Comparison of ENCODE assay signal across 10 cellular contexts in the genomic region with DNA sequence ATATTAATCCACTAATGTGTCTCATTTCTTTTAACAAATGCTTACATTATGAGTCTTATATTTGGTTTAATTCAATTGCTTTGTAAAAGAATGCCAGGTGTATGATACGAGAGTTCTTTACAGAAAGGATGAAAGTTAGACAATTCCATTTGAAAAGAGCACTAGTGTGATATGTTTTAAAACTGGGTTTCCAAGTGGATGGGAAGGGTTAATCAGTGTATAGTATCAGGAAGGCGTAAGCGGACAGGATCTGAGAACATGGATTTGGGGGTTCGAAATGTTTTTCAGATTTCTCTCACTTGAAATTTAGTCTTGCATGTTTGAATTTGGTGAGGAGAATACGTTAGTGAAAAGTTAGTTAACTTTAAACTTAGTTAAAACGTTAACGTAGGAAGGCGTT. TPM values are rescaled to one million over a fixed set of nuclear protein-coding genes. Genes with fewer than 3 reads are reported as not detected.
DNase-seq lines count a peak whose midpoint lies in the region; ATAC-seq and TF ChIP-seq lines count a peak whose summit lies in the region.
"Had no signal": no experiment of that assay in that cellular context is flagged by ENCODE, and none has a peak within 500 bp of the region (broad histone marks: within the 10 kb centered on the region; RNA-seq: fewer than 3 reads in every experiment).

No MANE protein-coding gene starts in this region.

- in situ Hi-C loops in brain microvascular endothelial cell (cut with HindIII; ENCODE audit: low pct_ligation_motif_present, low sequenced_read_pairs): no loop called here

- H3K4me3 Mint-ChIP-seq in HFFc6: peak overlapping the region; percentile 97
- H3K4me3 Mint-ChIP-seq in activated CD4-positive, alpha-beta T cell treated with anti-CD3 and anti-CD28 coated beads, Interleukin-2, amount 10 ng/mL, durations not matched to agents 7 days and 5 days: no peak overlapping the region

- H3K27ac ChIP-seq in brain microvascular endothelial cell: no peak overlapping the region
- peak overlapping the region in 2 of 3 donors; percentile 87 to 99 for H3K27ac ChIP-seq in right lobe of liver
- peak overlapping the region; percentile 99 for H3K27ac ChIP-seq in suprapubic skin

- H3K4me3 ChIP-seq in brain microvascular endothelial cell (ENCODE audit: low read depth, low read length) (peak overlapping the region; percentile 85), right lobe of liver (peak overlapping the region; percentile 90 to 93 (median 92)), suprapubic skin (peak overlapping the region; percentile 89)

- no peak for TF ChIP-seq CTCF in HFFc6 (IDR thresholded peaks at IDR 0.05)
- no peak for TF ChIP-seq CTCF in brain microvascular endothelial cell (IDR thresholded peaks at IDR 0.05; ENCODE audit: low read depth, low read length, missing control alignments)
- TF ChIP-seq CTCF in right lobe of liver (IDR thresholded peaks at IDR 0.05): no peak
- no peak for TF ChIP-seq CTCF in suprapubic skin (IDR thresholded peaks at IDR 0.05)

- peaks cover 58% of the 10 kb centered on the region for H3K4me1 Mint-ChIP-seq in HFFc6 (ENCODE audit: low read depth)
- H3K4me1 Mint-ChIP-seq in activated CD4-positive, alpha-beta T cell treated with anti-CD3 and anti-CD28 coated beads, Interleukin-2, amount 10 ng/mL, durations not matched to agents 7 days and 5 days: peaks cover 48% of the 10 kb centered on the region

- H3K9me3 ChIP-seq in right lobe of liver (no peaks in the 10 kb centered on the region), suprapubic skin (no peaks in the 10 kb centered on the region)

- H3K27me3 ChIP-seq in brain microvascular endothelial cell (replicated peaks) (no peaks in the 10 kb centered on the region), right lobe of liver (no peaks in the 10 kb centered on the region), suprapubic skin (no peaks in the 10 kb centered on the region)

- 47% methylated on average over 8 of the region's 8 CpGs for WGBS in right lobe of liver (ENCODE audit: insufficient coverage, low coverage, low lambda C conversion rate, missing lambda C conversion rate)
- 90% methylated on average over 8 of the region's 8 CpGs for WGBS in suprapubic skin

- no peaks in the 10 kb centered on the region for H3K9me3 Mint-ChIP-seq in HFFc6
- no peaks in the 10 kb centered on the region for H3K9me3 Mint-ChIP-seq in activated CD4-positive, alpha-beta T cell treated with anti-CD3 and anti-CD28 coated beads, Interleukin-2, amount 10 ng/mL, durations not matched to agents 7 days and 5 days
- H3K9me3 Mint-ChIP-seq: naive B cell; T-helper 1 cell treated with Interleukin-12 subunit alpha and Interleukin-12 subunit beta and Interleukin-4 antibody, amounts not matched to agents 30 μg/mL and 1 μg/mL, for 36 hours had no signal

- peaks cover 27% of the 10 kb centered on the region for H3K36me3 Mint-ChIP-seq in HFFc6 (ENCODE audit: low read depth)
- peaks cover 35% of the 10 kb centered on the region for H3K36me3 Mint-ChIP-seq in activated CD4-positive, alpha-beta T cell treated with anti-CD3 and anti-CD28 coated beads, Interleukin-2, amount 10 ng/mL, durations not matched to agents 7 days and 5 days (ENCODE audit: low read depth)

- ATAC-seq in right lobe of liver (no peak), HG02981 (IDR thresholded peaks at IDR 0.05; ENCODE audit: unreplicated experiment) (no peak)

- POLR2A ChIA-PET in activated CD4-positive, alpha-beta T cell treated with anti-CD3 and anti-CD28 coated beads, Interleukin-2, amount 10 ng/mL, durations not matched to agents 7 days and 5 days (lab: Charles Lee): no interaction called here

- no peak for TF ChIP-seq EP300 in suprapubic skin (IDR thresholded peaks at IDR 0.05)

- H3K4me1 ChIP-seq in right lobe of liver (peaks cover 0 to 49% (median 18%) of the 10 kb centered on the region in 4 donors), suprapubic skin (peaks cover 56% of the 10 kb centered on the region)

- CTCF ChIA-PET in activated CD4-positive, alpha-beta T cell treated with anti-CD3 and anti-CD28 coated beads, Interleukin-2, amount 10 ng/mL, durations not matched to agents 7 days and 5 days (lab: Charles Lee): no interaction called here

- H3K36me3 ChIP-seq in brain microvascular endothelial cell (replicated peaks) (no peaks in the 10 kb centered on the region), right lobe of liver (peaks cover 0 to 16% (median 6%) of the 10 kb centered on the region in 4 donors), suprapubic skin (peaks cover 18% of the 10 kb centered on the region)

- no peak for DNase-seq in HFFc6
- no peak for DNase-seq in brain microvascular endothelial cell
- no peak for DNase-seq in right lobe of liver
- no peak for DNase-seq in suprapubic skin (ENCODE audit: low spot score in 2 of 2)
- DNase-seq in T-helper 1 cell: no peak
- DNase-seq in activated CD4-positive, alpha-beta T cell treated with anti-CD3 and anti-CD28 coated beads, Interleukin-2, amount 10 ng/mL, durations not matched to agents 7 days and 5 days: no peak
- DNase-seq in occipital lobe (lab: John Stamatoyannopoulos, UW): no peak
- DNase-seq: naive B cell had no signal

- peaks cover 2% of the 10 kb centered on the region; the same call in 1 of the 2 replicates for H3K27me3 Mint-ChIP-seq in HFFc6 (ENCODE audit: insufficient read depth)
- peaks cover 17% of the 10 kb centered on the region for H3K27me3 Mint-ChIP-seq in activated CD4-positive, alpha-beta T cell treated with anti-CD3 and anti-CD28 coated beads, Interleukin-2, amount 10 ng/mL, durations not matched to agents 7 days and 5 days

- peak overlapping the region; percentile 93 for H3K27ac Mint-ChIP-seq in HFFc6
- no peak overlapping the region for H3K27ac Mint-ChIP-seq in activated CD4-positive, alpha-beta T cell treated with anti-CD3 and anti-CD28 coated beads, Interleukin-2, amount 10 ng/mL, durations not matched to agents 7 days and 5 days
- H3K27ac Mint-ChIP-seq: T-helper 1 cell treated with Interleukin-12 subunit alpha and Interleukin-12 subunit beta and Interleukin-4 antibody, amounts not matched to agents 30 μg/mL and 1 μg/mL, for 36 hours had no signal

- no peak for TF ChIP-seq POLR2A in right lobe of liver (IDR thresholded peaks at IDR 0.05)
- no peak for TF ChIP-seq POLR2A in suprapubic skin (IDR thresholded peaks at IDR 0.05)

- intact Hi-C loops in right lobe of liver (cut with DNase I): loop anchor here in 1 of 2 donors (10.0 kb wide), 1 partner anchor 92 kb away; no protein-coding TSS in a partner anchor

RNA-seq across cellular contexts. Expression of a gene that starts 2.6 kb away (rescaled TPM):
- 10 to 100 TPM; 21.1 to 28.9 (median 24.2) TPM for total RNA-seq in HFFc6 (2021; fragmentation: NEBNext Ultra II Directional; extraction: Animal tissue kit (Norgen Biotek cat#: 25700))
- total RNA-seq in right lobe of liver (10 to 100 TPM; 18.1 to 45.2 (median 23.8) TPM), suprapubic skin (100 to 1,000 TPM; 103 to 141 (median 121) TPM), occipital lobe (56.0 TPM)
- total RNA-seq in activated CD4-positive, alpha-beta T cell treated with anti-CD3 and anti-CD28 coated beads, Interleukin-2, amount 10 ng/mL, durations not matched to agents 7 days and 5 days: 10 to 100 TPM; 11.2 to 12.8 TPM
